In genomic region chr3:57073628-57074027, GRCh38 we compare ENCODE assay signal across 9 cellular contexts. TPM values are rescaled to one million over a fixed set of nuclear protein-coding genes. Genes with fewer than 3 reads are reported as not detected.
"Had no signal": no experiment of that assay in that cellular context is flagged by ENCODE, and none has a peak within 500 bp of the region (broad histone marks: within the 10 kb centered on the region; RNA-seq: fewer than 3 reads in every experiment).

No MANE protein-coding gene starts in this region.

- H3K27ac Mint-ChIP-seq: IgD-negative memory B cell had no signal

- H3K4me2 ChIP-seq: KMS-11 had no signal

- ATAC-seq: HepG2 had no signal

- FAIRE-seq: HepG2, HTR-8/SVneo had no signal

- DNase-seq: IMR-90, Karpas-422, KBM-7, KG1 had no signal

- H3K27ac ChIP-seq: HL-60, KMS-11 had no signal

- H3K4me3 Mint-ChIP-seq: IgD-negative memory B cell had no signal

- H3K9ac ChIP-seq: KMS-11 had no signal

RNA-seq across cellular contexts. Expression of gene SPATA12, which starts 13.2 kb away (rescaled TPM):
- polyA plus RNA-seq: IgD-negative memory B cell, IMR-90 had no signal
